In genomic region chr2:100104718-100105677, GRCh38 we compare ENCODE assay signal across 8 cellular contexts. TPM values are rescaled to one million over a fixed set of nuclear protein-coding genes. Genes with fewer than 3 reads are reported as not detected.
DNase-seq lines count a peak whose midpoint lies in the region; ATAC-seq, FAIRE-seq and TF ChIP-seq lines count a peak whose summit lies in the region.

No MANE protein-coding gene starts in this region.

- H3K4me3 ChIP-seq in foreskin fibroblast (ENCODE audit: low read depth in 1 of 2, low read length in 2 of 2) (peak overlapping the region; percentile 57 to 60), neuronal stem cell (ENCODE audit: low read length in 2 of 2) (peak overlapping the region; percentile 48 to 75)

- no peak for TF ChIP-seq CTCF in foreskin fibroblast (IDR thresholded peaks at IDR 0.05; ENCODE audit: low read depth, low read length)

- H3K4ac ChIP-seq in neuronal stem cell (ENCODE audit: low read length): no peak overlapping the region

- peak overlapping the region; percentile 94 for H3K18ac ChIP-seq in neuronal stem cell (ENCODE audit: low read length)

- DNase-seq in AG08396 (ENCODE audit: low spot score) (peak; percentile 69), H54 (ENCODE audit: insufficient read length, low spot score) (peak; percentile 56), foreskin fibroblast (peak in 1 of 2 donors; percentile 32), neuronal stem cell (ENCODE audit: low spot score) (peak; percentile 51)
- DNase-seq in activated CD4-positive, alpha-beta T cell treated with anti-CD3 and anti-CD28 coated beads, Interleukin-2, amount 50 U/mL, for 48 hours: peak; percentile 7 to 17

- no peak overlapping the region for H4K91ac ChIP-seq in neuronal stem cell (ENCODE audit: low read depth, low read length, poor library complexity)

- TF ChIP-seq POLR2A in H54 (IDR thresholded peaks at IDR 0.05; ENCODE audit: low read depth, low read length): no peak

- H2AK5ac ChIP-seq in neuronal stem cell (ENCODE audit: low read depth, low read length): no peak overlapping the region

- no peaks in the 10 kb centered on the region for H3K36me3 ChIP-seq in neuronal stem cell (replicated peaks in 1 of 2; ENCODE audit: control insufficient read depth in 2 of 2, insufficient read depth in 2 of 2, low read length in 2 of 2)

- H2BK12ac ChIP-seq in neuronal stem cell (ENCODE audit: low read length): peak overlapping the region; percentile 73

- H3K27me3 ChIP-seq in neuronal stem cell (ENCODE audit: control insufficient read depth in 3 of 3, insufficient read depth in 3 of 3, low read depth in 1 of 3, low read length in 3 of 3): peaks cover 0 to 2% (median 0%) of the 10 kb centered on the region in 3 experiments

- H3K9ac ChIP-seq in neuronal stem cell (ENCODE audit: low read depth, low read length, poor library complexity): no peak overlapping the region

- no peak overlapping the region for H3K27ac ChIP-seq in neuronal stem cell (replicated peaks; ENCODE audit: low read length)

- no peaks in the 10 kb centered on the region for H3K9me3 ChIP-seq in neuronal stem cell (replicated peaks in 1 of 2; ENCODE audit: control insufficient read depth in 2 of 2, insufficient read depth in 1 of 2, low read depth in 1 of 2, low read length in 2 of 2)

- ATAC-seq in GM18502 (IDR thresholded peaks at IDR 0.05; ENCODE audit: poor library complexity, unreplicated experiment) (no peak), HG03521 (IDR thresholded peaks at IDR 0.05; ENCODE audit: unreplicated experiment) (no peak), HG03280 (IDR thresholded peaks at IDR 0.05; ENCODE audit: unreplicated experiment) (no peak)

- peak overlapping the region; percentile 21 for H3K14ac ChIP-seq in neuronal stem cell (ENCODE audit: low read length)

- no peaks in the 10 kb centered on the region for H3K79me1 ChIP-seq in neuronal stem cell (ENCODE audit: low read depth, low read length)

- H2BK120ac ChIP-seq in neuronal stem cell (ENCODE audit: low read depth, low read length): no peak overlapping the region

- no peak overlapping the region for H2BK5ac ChIP-seq in neuronal stem cell (ENCODE audit: low read length)

- no peak for FAIRE-seq in H54 (lab: Jason Lieb, UNC)

- peak overlapping the region; percentile 96 for H3K4me2 ChIP-seq in neuronal stem cell (ENCODE audit: insufficient read depth, low read length, poor library complexity, severe bottlenecking)

- H2BK15ac ChIP-seq in neuronal stem cell (ENCODE audit: low read length): peak overlapping the region; percentile 67

- WGBS in neuronal stem cell (ENCODE audit: extremely low coverage in 2 of 2, insufficient read length in 2 of 2, insufficient replicate concordance in 1 of 2), 2 donors: no CpG with 5 or more reads among the region's 119 CpGs

- H4K8ac ChIP-seq in neuronal stem cell (ENCODE audit: low read depth, low read length): no peak overlapping the region

- H3K4me1 ChIP-seq in neuronal stem cell (ENCODE audit: control insufficient read depth in 2 of 2, insufficient read depth in 1 of 2, low read depth in 1 of 2, low read length in 2 of 2): peaks cover 24 to 33% of the 10 kb centered on the region in 2 donors

- peak overlapping the region; percentile 20 for H3K23ac ChIP-seq in neuronal stem cell (ENCODE audit: low read depth, low read length, poor library complexity)

- peak overlapping the region; percentile 91 for H2AFZ ChIP-seq in neuronal stem cell (ENCODE audit: low read length)

RNA-seq across cellular contexts. Expression of gene AFF3, which starts 37.4 kb away (rescaled TPM):
- 4.0 TPM for polyA plus RNA-seq in neuronal stem cell (2013, experiment 1 of 2)
- polyA plus RNA-seq in neuronal stem cell (2013, experiment 2 of 2): 3.9 TPM
